In the genomic region with DNA sequence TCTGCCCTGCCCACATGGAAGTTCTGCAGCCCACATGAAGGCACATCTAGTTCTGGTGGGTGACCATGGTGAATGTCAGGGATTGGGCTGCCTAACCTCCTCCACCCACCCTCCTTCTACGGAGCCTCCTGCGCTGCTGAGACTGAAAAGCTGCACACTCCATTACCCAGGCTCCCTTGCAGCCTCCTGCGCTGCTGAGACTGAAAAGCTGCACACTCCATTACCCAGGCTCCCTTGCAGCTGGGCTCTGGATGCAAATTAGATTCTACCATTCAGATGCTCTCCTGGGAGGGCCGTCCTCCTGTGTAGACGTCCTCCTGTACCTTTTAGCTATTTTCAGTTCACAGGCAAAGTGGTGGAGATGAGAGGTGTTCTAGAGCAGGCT, we compare ENCODE assay signal across 22 cellular contexts. TPM values are rescaled to one million over a fixed set of nuclear protein-coding genes. Genes with fewer than 3 reads are reported as not detected.
DNase-seq lines count a peak whose midpoint lies in the region; ATAC-seq, FAIRE-seq and TF ChIP-seq lines count a peak whose summit lies in the region.
"Had no signal": no experiment of that assay in that cellular context is flagged by ENCODE, and none has a peak within 500 bp of the region (broad histone marks: within the 10 kb centered on the region; RNA-seq: fewer than 3 reads in every experiment).

No MANE protein-coding gene starts in this region.

- H3K36me3 ChIP-seq in GM12878 (ENCODE audit: control insufficient read depth in 2 of 2, insufficient read depth in 2 of 2, low read length in 1 of 2): no peaks in the 10 kb centered on the region

- H3K4me2 ChIP-seq in GM12878 (ENCODE audit: control insufficient read depth, insufficient read depth): no peak overlapping the region
- H3K4me2 ChIP-seq: BLaER1 treated with 17β-estradiol and CSF1 and Interleukin-3, amounts not matched to agents 10 nM and 100 nM; SK-N-SH had no signal

- WGBS in GM12878 (ENCODE audit: insufficient coverage, insufficient replicate concordance, low lambda C conversion rate, missing lambda C conversion rate): 7% methylated on average over 5 of the region's 5 CpGs

- DNase-seq in HTR-8/SVneo (ENCODE audit: insufficient read length, low spot score): no peak
- no peak for DNase-seq in GM12878 (ENCODE audit: low read depth, low spot score)
- DNase-seq in head of caudate nucleus: peak; percentile 53 to 94 (median 78)
- DNase-seq in CD1c-positive myeloid dendritic cell (ENCODE audit: extremely low spot score): no peak
- DNase-seq in natural killer cell: no peak
- DNase-seq: CD8-positive, alpha-beta T cell; GOT3; HCEC 1CT; MM.1S; NCI-H1092; NCI-H146; NCI-H2081 treated with DMSO at 0.1 percent for 48 hours; NCI-H69; SIG-M5; SK-N-SH had no signal

- H3K4me3 ChIP-seq in GM12878: no peak overlapping the region
- H3K4me3 ChIP-seq: BLaER1 treated with 17β-estradiol and CSF1 and Interleukin-3, amounts not matched to agents 10 nM and 100 nM had no signal

- ATAC-seq in GM12878 (peak; percentile 23; the same call in 1 of the 3 replicates), natural killer cell (no peak), GM18498 (IDR thresholded peaks at IDR 0.05; ENCODE audit: unreplicated experiment) (no peak), HG02970 (IDR thresholded peaks at IDR 0.05; ENCODE audit: low FRiP score, unreplicated experiment) (no peak)
- ATAC-seq in stimulated activated memory B cell treated with anti-CD40 and anti-IgM and Interleukin-4, amounts not matched to agents 10 μg/mL and 1 μg/mL and 100 μg/mL, for 72 hours: peak; percentile 40
- ATAC-seq: CD8-positive, alpha-beta T cell; Panc1 had no signal

- no peaks in the 10 kb centered on the region for H3K4me1 ChIP-seq in GM12878 (ENCODE audit: control insufficient read depth, insufficient read depth, low read length)
- H3K4me1 ChIP-seq: BLaER1 treated with 17β-estradiol and CSF1 and Interleukin-3, amounts not matched to agents 10 nM and 100 nM had no signal

- H3K36me3 Mint-ChIP-seq in stimulated activated memory B cell treated with anti-CD40 and anti-IgM and Interleukin-4, amounts not matched to agents 10 μg/mL and 1 μg/mL and 100 μg/mL, for 72 hours: peaks cover 8% of the 10 kb centered on the region
- no peaks in the 10 kb centered on the region for H3K36me3 Mint-ChIP-seq in natural killer cell

- H3K79me2 ChIP-seq in GM12878 (ENCODE audit: control insufficient read depth, insufficient read depth, low read length): no peaks in the 10 kb centered on the region

- SMC1A ChIA-PET in GM12878 (lab: Charles Lee; ENCODE audit: uncharacterized antibody, unreplicated experiment): interaction anchor here (3.8 kb wide), 1 partner anchor 112 kb away, joined by 42 read pairs; no protein-coding TSS in a partner anchor

- TF ChIP-seq CTCF in GM12878 (IDR thresholded peaks at IDR 0.05 in 2 of 3, conservative IDR thresholded peaks at IDR 0.05 in 1 of 3; ENCODE audit: control insufficient read depth in 2 of 3, extremely low read depth in 1 of 3, insufficient read depth in 1 of 3, low read depth in 3 of 3, low read length in 3 of 3) (no peak), natural killer cell (IDR thresholded peaks at IDR 0.05) (no peak)

- no peak overlapping the region for H3K9ac ChIP-seq in GM12878 (ENCODE audit: control insufficient read depth, insufficient read depth, low read length)
- H3K9ac ChIP-seq: BLaER1 treated with 17β-estradiol and CSF1 and Interleukin-3, amounts not matched to agents 10 nM and 100 nM; SK-N-SH had no signal

- H3K27me3 Mint-ChIP-seq in stimulated activated memory B cell treated with anti-CD40 and anti-IgM and Interleukin-4, amounts not matched to agents 10 μg/mL and 1 μg/mL and 100 μg/mL, for 72 hours: no peaks in the 10 kb centered on the region
- no peaks in the 10 kb centered on the region for H3K27me3 Mint-ChIP-seq in natural killer cell (ENCODE audit: low read depth in 2 of 2)

- no peaks in the 10 kb centered on the region for H3K4me1 Mint-ChIP-seq in stimulated activated memory B cell treated with anti-CD40 and anti-IgM and Interleukin-4, amounts not matched to agents 10 μg/mL and 1 μg/mL and 100 μg/mL, for 72 hours
- no peaks in the 10 kb centered on the region for H3K4me1 Mint-ChIP-seq in natural killer cell

- POLR2A ChIA-PET in GM12878 (lab: Charles Lee): no interaction called here

- RAD21 ChIA-PET in GM12878 (lab: Charles Lee; ENCODE audit: unreplicated experiment): interaction anchor here (4.5 kb wide), 1 partner anchor 112 kb away, joined by 50 read pairs; no protein-coding TSS in a partner anchor

- no TSS peak for BruUV-seq in GM12878 (replicated peaks; lab: Mats Ljungman, UMichigan)

- in situ Hi-C loops in GM12878 (cut with MboI): no loop called here

- FAIRE-seq in HTR-8/SVneo (lab: Jason Lieb, UNC) (peak; percentile 38), GM12878 (lab: Jason Lieb, UNC) (no peak)
- FAIRE-seq: G401.6, GM19239 had no signal

- no peak overlapping the region for H3K27ac ChIP-seq in GM12878 (ENCODE audit: control insufficient read depth, insufficient read depth)
- H3K27ac ChIP-seq: BLaER1 treated with 17β-estradiol and CSF1 and Interleukin-3, amounts not matched to agents 10 nM and 100 nM had no signal

- no peak overlapping the region for H3K4me3 Mint-ChIP-seq in stimulated activated memory B cell treated with anti-CD40 and anti-IgM and Interleukin-4, amounts not matched to agents 10 μg/mL and 1 μg/mL and 100 μg/mL, for 72 hours
- H3K4me3 Mint-ChIP-seq in natural killer cell: no peak overlapping the region
- H3K4me3 Mint-ChIP-seq: CD8-positive, alpha-beta T cell had no signal

- H3K27ac Mint-ChIP-seq in stimulated activated memory B cell treated with anti-CD40 and anti-IgM and Interleukin-4, amounts not matched to agents 10 μg/mL and 1 μg/mL and 100 μg/mL, for 72 hours: no peak overlapping the region
- no peak overlapping the region for H3K27ac Mint-ChIP-seq in natural killer cell
- H3K27ac Mint-ChIP-seq: CD8-positive, alpha-beta T cell had no signal

- CTCF ChIA-PET in GM12878 (lab: Yijun Ruan, JAX): interaction anchor here (0.5 to 4.3 kb wide), 2 partner anchors 9 to 111 kb away, joined by 3 to 87 read pairs; no protein-coding TSS in a partner anchor

- H3K9me3 Mint-ChIP-seq in stimulated activated memory B cell treated with anti-CD40 and anti-IgM and Interleukin-4, amounts not matched to agents 10 μg/mL and 1 μg/mL and 100 μg/mL, for 72 hours: no peaks in the 10 kb centered on the region
- no peaks in the 10 kb centered on the region for H3K9me3 Mint-ChIP-seq in natural killer cell
- H3K9me3 Mint-ChIP-seq: CD8-positive, alpha-beta T cell had no signal

- H3K27me3 ChIP-seq in GM12878 (replicated peaks in 1 of 2; ENCODE audit: control insufficient read depth in 2 of 2, insufficient read depth in 2 of 2, low read length in 1 of 2): no peaks in the 10 kb centered on the region; a peak in 1 of 4 replicates
- H3K27me3 ChIP-seq: BLaER1 treated with 17β-estradiol and CSF1 and Interleukin-3, amounts not matched to agents 10 nM and 100 nM had no signal

- H2AFZ ChIP-seq in GM12878 (ENCODE audit: control insufficient read depth, low read depth, low read length): no peak overlapping the region

- no peaks in the 10 kb centered on the region for H3K9me3 ChIP-seq in GM12878 (replicated peaks; ENCODE audit: control insufficient read depth, insufficient read depth, low read length)
- H3K9me3 ChIP-seq: SK-N-SH had no signal

- intact Hi-C loops in GM12878 (cut with micrococcal nuclease; ENCODE audit: unreplicated experiment): no loop called here
- intact Hi-C loops in head of caudate nucleus (cut with DNase I): no loop called here
- intact Hi-C loops in natural killer cell (cut with micrococcal nuclease): no loop called here

- TF ChIP-seq EP300 in GM12878 (IDR thresholded peaks at IDR 0.05; ENCODE audit: borderline replicate concordance in 1 of 2, control insufficient read depth in 1 of 2, low read depth in 2 of 2, low read length in 2 of 2): no peak

- TF ChIP-seq RAD21 in GM12878 (IDR thresholded peaks at IDR 0.05; ENCODE audit: insufficient read depth, low read depth, low read length): no peak

- TF ChIP-seq POLR2A in GM12878 (IDR thresholded peaks at IDR 0.05; ENCODE audit: low read depth, low read length): no peak

- H4K20me1 ChIP-seq in GM12878 (ENCODE audit: control insufficient read depth, insufficient read depth): no peaks in the 10 kb centered on the region
- H4K20me1 ChIP-seq: BLaER1 treated with 17β-estradiol and CSF1 and Interleukin-3, amounts not matched to agents 10 nM and 100 nM had no signal

TF ChIP-seq in GM12878, 131 proteins besides CTCF, POLR2A, EP300 and RAD21 (continues in another document):
- TF ChIP-seq POLR2AphosphoS5 (IDR thresholded peaks at IDR 0.05; ENCODE audit: low read length) (no peak), IRF4 (IDR thresholded peaks at IDR 0.05; ENCODE audit: low read depth, low read length) (no peak), EGR1 (IDR thresholded peaks at IDR 0.05; ENCODE audit: borderline replicate concordance in 1 of 2, low read depth in 2 of 2, low read length in 2 of 2) (no peak)

RNA-seq across cellular contexts. Expression of gene POMGNT2, which starts 32.1 kb away (rescaled TPM):
- 0.49 and 0.65 TPM in 2 replicates for total RNA-seq in GM12878 (2013; cell fraction: nucleolus; rRNA removed)
- total RNA-seq in GM12878 (2014; rRNA removed) (0.17 and 0.22 TPM in 2 replicates), GM12878 (2014; rRNA removed; fragmentation: Illumina TruSeq; extraction: Trizol) (0.09 TPM in 2 replicates), GM12878 (2021) (0.13 and 0.15 TPM in 2 replicates), natural killer cell (1 to 10 TPM; 4.3 to 7.4 (median 6.6) TPM)
- not detected for polyA plus RNA-seq in GM12878 (2011; ENCODE audit: low read depth)
- polyA plus RNA-seq in GM12878 (2011; rRNA removed) (0.55 and 1.7 TPM in 2 replicates), GM12878 (2014; fragmentation: Illumina TruSeq; extraction: Trizol) (0.12 TPM in 1 of 2 replicates, not detected in the other), GM12878 (2014; fragmentation: Nextera tagmentation; extraction: Ambion mirVana) (under 1 TPM in 1 of 2 experiments, not detected in 1; 0.02 TPM), GM12878 (2014; rRNA removed) (0.23 and 0.32 TPM in 2 replicates), GM12878 (2016; fragmentation: Nextera tagmentation; extraction: Ambion mirVana) (under 1 TPM; 0.24 to 0.33 TPM)
- 2.4 and 3.8 TPM in 2 replicates for polyA plus RNA-seq in GM12878 (2011; cell fraction: cytosol; rRNA removed)
- 2.0 and 2.5 TPM in 2 replicates for polyA plus RNA-seq in GM12878 (2011; cell fraction: nucleus; rRNA removed)
- 0.14 and 0.44 TPM in 2 replicates for polyA plus RNA-seq in GM12878 (2012)
- 2.0 and 2.2 TPM in 2 replicates for polyA minus RNA-seq in GM12878 (2011; rRNA and poly(A)+ RNA removed)
- polyA minus RNA-seq in GM12878 (2011; cell fraction: cytosol; rRNA and poly(A)+ RNA removed): 0.83 and 1.1 TPM in 2 replicates
- 0.60 and 1.1 TPM in 2 replicates for polyA minus RNA-seq in GM12878 (2011; cell fraction: nucleus; rRNA and poly(A)+ RNA removed)

Comparison
In these comparisons a context has a peak if more than half of its experiments do, and no peak if none do; other contexts are left out.
1. DNase-seq: peak in head of caudate nucleus (42 of 42); none in HTR-8/SVneo (single experiment), GM12878 (single experiment), CD1c-positive myeloid dendritic cell (single experiment) and natural killer cell (single experiment).
2. ATAC-seq: peak in GM12878 (single experiment) and stimulated activated memory B cell treated with anti-CD40 and anti-IgM and Interleukin-4, amounts not matched to agents 10 μg/mL and 1 μg/mL and 100 μg/mL, for 72 hours (single experiment); none in natural killer cell (0 of 3), GM18498 (single experiment) and HG02970 (single experiment).